Comparison of ENCODE assay signal across 1 cellular context in the genomic region with DNA sequence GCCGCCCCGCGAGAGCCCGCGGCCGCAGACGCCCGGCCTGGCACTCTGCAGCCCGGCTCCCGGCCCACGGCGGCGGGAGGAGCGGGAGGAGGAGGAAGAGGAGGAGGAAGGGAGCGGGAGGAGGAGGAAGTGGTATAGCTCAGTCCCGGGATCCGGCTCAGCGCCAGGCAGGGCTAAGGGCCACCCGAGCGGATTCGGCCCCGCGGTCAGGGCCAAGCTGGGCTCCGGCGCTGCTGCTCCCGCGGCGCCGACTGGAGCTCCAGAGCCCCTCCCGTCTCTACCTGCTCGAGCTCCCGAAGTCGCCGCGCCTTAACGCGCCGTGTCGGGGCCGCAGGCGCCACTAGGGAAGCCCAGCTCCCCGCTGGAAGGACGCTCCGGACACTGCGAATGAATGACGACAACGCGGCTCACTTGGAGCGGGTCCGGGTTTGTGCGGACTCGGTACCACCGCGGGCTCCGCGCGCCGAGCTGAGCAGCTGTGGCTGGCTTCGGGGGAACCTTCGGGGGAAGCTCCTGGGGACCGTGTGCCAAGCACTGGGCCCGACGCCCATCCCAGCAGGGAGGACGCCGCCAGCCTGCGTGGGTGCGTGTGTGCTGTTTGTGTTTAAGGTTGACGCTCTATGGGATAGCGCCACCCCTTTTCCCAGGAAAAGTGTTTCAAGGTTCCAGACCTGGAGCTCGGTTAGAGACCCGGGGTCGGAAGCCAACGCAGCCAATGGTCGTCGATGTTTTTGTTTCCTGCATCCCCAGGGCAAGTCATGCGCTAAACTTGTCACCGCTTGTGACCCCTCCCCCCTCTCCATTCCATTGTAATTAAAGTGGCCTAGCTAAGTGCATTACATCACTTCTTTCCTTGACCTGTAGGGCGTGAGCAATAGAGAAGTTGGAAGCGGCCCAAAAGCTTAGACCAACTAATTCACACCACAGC.
TF ChIP-seq lines count a peak whose summit lies in the region.

A gene (minus strand): TSS at position 94 of the 928 bp plus-strand sequence. CDS start 340 bp downstream, outside the sequence.

TF ChIP-seq in HepG2, 621 proteins besides CTCF, POLR2A, EP300 and RAD21 (continued from another document and continues in another):
- TF ChIP-seq ZBTB3 (CRISPR knock-in tag; IDR thresholded peaks at IDR 0.05; ENCODE audit: borderline replicate concordance, low read depth) (no peak), ZNF331 (CRISPR knock-in tag; IDR thresholded peaks at IDR 0.05) (peak; percentile 68; the same call in 1 of the 2 replicates), SCMH1 (CRISPR knock-in tag; IDR thresholded peaks at IDR 0.05; ENCODE audit: borderline replicate concordance) (peak; percentile 63; the same call in 1 of the 2 replicates), ZNF788 (CRISPR knock-in tag; IDR thresholded peaks at IDR 0.05; ENCODE audit: borderline replicate concordance) (peak; percentile 52; the same call in 1 of the 2 replicates), FOXC1 (CRISPR knock-in tag; IDR thresholded peaks at IDR 0.05; ENCODE audit: borderline replicate concordance) (peak; percentile 65; the same call in 1 of the 2 replicates), PCBP2 (optimal IDR thresholded peaks at IDR 0.05; ENCODE audit: low read depth, low read length, poor library complexity, severe bottlenecking) (no peak), HMGA1 (CRISPR knock-in tag; conservative IDR thresholded peaks at IDR 0.05) (no peak), MAZ (IDR thresholded peaks at IDR 0.05; ENCODE audit: borderline replicate concordance, low read depth, low read length) (no peak; the same call in 1 of the 2 replicates), MAZ (CRISPR knock-in tag; IDR thresholded peaks at IDR 0.05; ENCODE audit: low read depth) (peak; percentile 51; the same call in 1 of the 2 replicates), ATAD3A (CRISPR knock-in tag; IDR thresholded peaks at IDR 0.05) (no peak), ZNF260 (CRISPR knock-in tag; IDR thresholded peaks at IDR 0.05; ENCODE audit: borderline replicate concordance, low read depth) (no peak), FOXA1 (IDR thresholded peaks at IDR 0.05) (no peak), FOXA1 (CRISPR knock-in tag; IDR thresholded peaks at IDR 0.05) (peak; percentile 43; the same call in 1 of the 2 replicates), SAP130 (CRISPR knock-in tag; IDR thresholded peaks at IDR 0.05; ENCODE audit: low read depth) (peak; percentile 78), ZFP36 (IDR thresholded peaks at IDR 0.05; ENCODE audit: borderline replicate concordance, low read depth, low read length, partially characterized antibody) (no peak), SMARCE1 (IDR thresholded peaks at IDR 0.05; ENCODE audit: borderline replicate concordance) (no peak), POLR2AphosphoS5 (IDR thresholded peaks at IDR 0.05; ENCODE audit: low read depth, low read length) (peak; percentile 45; the same call in 1 of the 2 replicates), EEA1 (CRISPR knock-in tag; IDR thresholded peaks at IDR 0.05; ENCODE audit: borderline replicate concordance) (no peak), HMG20B (CRISPR knock-in tag; conservative IDR thresholded peaks at IDR 0.05) (0 out of 2 replicates have a peak, but pooled peaks have one; percentile 21), BCL6 (CRISPR knock-in tag; IDR thresholded peaks at IDR 0.05) (peak; percentile 58), MXI1 (IDR thresholded peaks at IDR 0.05; ENCODE audit: borderline replicate concordance, low read depth, low read length) (0 out of 3 replicates have a peak, but pooled peaks have one; percentile 27), KLF9 (CRISPR knock-in tag; IDR thresholded peaks at IDR 0.05; ENCODE audit: low read depth) (no peak), RCOR2 (CRISPR knock-in tag; IDR thresholded peaks at IDR 0.05) (no peak), ZNF629 (CRISPR knock-in tag; conservative IDR thresholded peaks at IDR 0.05) (no peak), NKX3-1 (CRISPR knock-in tag; IDR thresholded peaks at IDR 0.05) (0 out of 2 replicates have a peak, but pooled peaks have one; percentile 70), SOX13 (IDR thresholded peaks at IDR 0.05) (no peak), SOX13 (CRISPR knock-in tag; conservative IDR thresholded peaks at IDR 0.05 in 1 of 2, IDR thresholded peaks at IDR 0.05 in 1 of 2) (peak in 1 of 2 experiments; percentile 48; a peak in 1 of 4 replicates), ZNF468 (CRISPR knock-in tag; IDR thresholded peaks at IDR 0.05) (peak; percentile 65; the same call in 1 of the 2 replicates), BORCS8-MEF2B (CRISPR knock-in tag; IDR thresholded peaks at IDR 0.05) (0 out of 2 replicates have a peak, but pooled peaks have one; percentile 38), ZNF557 (CRISPR knock-in tag; IDR thresholded peaks at IDR 0.05) (no peak), NCOA1 (CRISPR knock-in tag; IDR thresholded peaks at IDR 0.05) (no peak), SP4 (CRISPR knock-in tag; IDR thresholded peaks at IDR 0.05) (0 out of 2 replicates have a peak, but pooled peaks have one; percentile 49), HCFC1 (IDR thresholded peaks at IDR 0.05; ENCODE audit: low read depth, low read length) (no peak), FOXP1 (IDR thresholded peaks at IDR 0.05) (no peak), FOXP1 (CRISPR knock-in tag; IDR thresholded peaks at IDR 0.05) (peak; percentile 62), KLF16 (CRISPR knock-in tag; IDR thresholded peaks at IDR 0.05) (peak in 1 of 2 experiments; percentile 56; a peak in 1 of 4 replicates), ZNF317 (CRISPR knock-in tag; IDR thresholded peaks at IDR 0.05) (no peak), ARID2 (CRISPR knock-in tag; IDR thresholded peaks at IDR 0.05; ENCODE audit: borderline replicate concordance) (no peak), TEAD2 (CRISPR knock-in tag; IDR thresholded peaks at IDR 0.05) (peak; percentile 43; the same call in 1 of the 2 replicates), FOXJ3 (CRISPR knock-in tag; IDR thresholded peaks at IDR 0.05; ENCODE audit: borderline replicate concordance) (peak; percentile 83; the same call in 1 of the 2 replicates), ZNF878 (CRISPR knock-in tag; IDR thresholded peaks at IDR 0.05) (0 out of 2 replicates have a peak, but pooled peaks have one; percentile 67)
- TF ChIP-seq, protein P1, sequence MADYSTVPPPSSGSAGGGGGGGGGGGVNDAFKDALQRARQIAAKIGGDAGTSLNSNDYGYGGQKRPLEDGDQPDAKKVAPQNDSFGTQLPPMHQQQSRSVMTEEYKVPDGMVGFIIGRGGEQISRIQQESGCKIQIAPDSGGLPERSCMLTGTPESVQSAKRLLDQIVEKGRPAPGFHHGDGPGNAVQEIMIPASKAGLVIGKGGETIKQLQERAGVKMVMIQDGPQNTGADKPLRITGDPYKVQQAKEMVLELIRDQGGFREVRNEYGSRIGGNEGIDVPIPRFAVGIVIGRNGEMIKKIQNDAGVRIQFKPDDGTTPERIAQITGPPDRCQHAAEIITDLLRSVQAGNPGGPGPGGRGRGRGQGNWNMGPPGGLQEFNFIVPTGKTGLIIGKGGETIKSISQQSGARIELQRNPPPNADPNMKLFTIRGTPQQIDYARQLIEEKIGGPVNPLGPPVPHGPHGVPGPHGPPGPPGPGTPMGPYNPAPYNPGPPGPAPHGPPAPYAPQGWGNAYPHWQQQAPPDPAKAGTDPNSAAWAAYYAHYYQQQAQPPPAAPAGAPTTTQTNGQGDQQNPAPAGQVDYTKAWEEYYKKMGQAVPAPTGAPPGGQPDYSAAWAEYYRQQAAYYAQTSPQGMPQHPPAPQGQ (CRISPR knock-in tag; IDR thresholded peaks at IDR 0.05; ENCODE audit: borderline replicate concordance), result no peak
- TF ChIP-seq, protein P2, sequence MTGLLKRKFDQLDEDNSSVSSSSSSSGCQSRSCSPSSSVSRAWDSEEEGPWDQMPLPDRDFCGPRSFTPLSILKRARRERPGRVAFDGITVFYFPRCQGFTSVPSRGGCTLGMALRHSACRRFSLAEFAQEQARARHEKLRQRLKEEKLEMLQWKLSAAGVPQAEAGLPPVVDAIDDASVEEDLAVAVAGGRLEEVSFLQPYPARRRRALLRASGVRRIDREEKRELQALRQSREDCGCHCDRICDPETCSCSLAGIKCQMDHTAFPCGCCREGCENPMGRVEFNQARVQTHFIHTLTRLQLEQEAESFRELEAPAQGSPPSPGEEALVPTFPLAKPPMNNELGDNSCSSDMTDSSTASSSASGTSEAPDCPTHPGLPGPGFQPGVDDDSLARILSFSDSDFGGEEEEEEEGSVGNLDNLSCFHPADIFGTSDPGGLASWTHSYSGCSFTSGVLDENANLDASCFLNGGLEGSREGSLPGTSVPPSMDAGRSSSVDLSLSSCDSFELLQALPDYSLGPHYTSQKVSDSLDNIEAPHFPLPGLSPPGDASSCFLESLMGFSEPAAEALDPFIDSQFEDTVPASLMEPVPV (CRISPR knock-in tag; IDR thresholded peaks at IDR 0.05), result peak; percentile 25; the same call in 1 of the 2 replicates
- TF ChIP-seq, protein P3, sequence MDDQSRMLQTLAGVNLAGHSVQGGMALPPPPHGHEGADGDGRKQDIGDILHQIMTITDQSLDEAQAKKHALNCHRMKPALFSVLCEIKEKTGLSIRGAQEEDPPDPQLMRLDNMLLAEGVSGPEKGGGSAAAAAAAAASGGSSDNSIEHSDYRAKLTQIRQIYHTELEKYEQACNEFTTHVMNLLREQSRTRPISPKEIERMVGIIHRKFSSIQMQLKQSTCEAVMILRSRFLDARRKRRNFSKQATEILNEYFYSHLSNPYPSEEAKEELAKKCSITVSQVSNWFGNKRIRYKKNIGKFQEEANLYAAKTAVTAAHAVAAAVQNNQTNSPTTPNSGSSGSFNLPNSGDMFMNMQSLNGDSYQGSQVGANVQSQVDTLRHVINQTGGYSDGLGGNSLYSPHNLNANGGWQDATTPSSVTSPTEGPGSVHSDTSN (CRISPR knock-in tag; IDR thresholded peaks at IDR 0.05; ENCODE audit: borderline replicate concordance), result no peak
- TF ChIP-seq, protein P4, sequence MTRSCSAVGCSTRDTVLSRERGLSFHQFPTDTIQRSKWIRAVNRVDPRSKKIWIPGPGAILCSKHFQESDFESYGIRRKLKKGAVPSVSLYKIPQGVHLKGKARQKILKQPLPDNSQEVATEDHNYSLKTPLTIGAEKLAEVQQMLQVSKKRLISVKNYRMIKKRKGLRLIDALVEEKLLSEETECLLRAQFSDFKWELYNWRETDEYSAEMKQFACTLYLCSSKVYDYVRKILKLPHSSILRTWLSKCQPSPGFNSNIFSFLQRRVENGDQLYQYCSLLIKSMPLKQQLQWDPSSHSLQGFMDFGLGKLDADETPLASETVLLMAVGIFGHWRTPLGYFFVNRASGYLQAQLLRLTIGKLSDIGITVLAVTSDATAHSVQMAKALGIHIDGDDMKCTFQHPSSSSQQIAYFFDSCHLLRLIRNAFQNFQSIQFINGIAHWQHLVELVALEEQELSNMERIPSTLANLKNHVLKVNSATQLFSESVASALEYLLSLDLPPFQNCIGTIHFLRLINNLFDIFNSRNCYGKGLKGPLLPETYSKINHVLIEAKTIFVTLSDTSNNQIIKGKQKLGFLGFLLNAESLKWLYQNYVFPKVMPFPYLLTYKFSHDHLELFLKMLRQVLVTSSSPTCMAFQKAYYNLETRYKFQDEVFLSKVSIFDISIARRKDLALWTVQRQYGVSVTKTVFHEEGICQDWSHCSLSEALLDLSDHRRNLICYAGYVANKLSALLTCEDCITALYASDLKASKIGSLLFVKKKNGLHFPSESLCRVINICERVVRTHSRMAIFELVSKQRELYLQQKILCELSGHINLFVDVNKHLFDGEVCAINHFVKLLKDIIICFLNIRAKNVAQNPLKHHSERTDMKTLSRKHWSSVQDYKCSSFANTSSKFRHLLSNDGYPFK (CRISPR knock-in tag; IDR thresholded peaks at IDR 0.05; ENCODE audit: borderline replicate concordance), result peak; percentile 73; the same call in 1 of the 2 replicates
- TF ChIP-seq, protein P5, sequence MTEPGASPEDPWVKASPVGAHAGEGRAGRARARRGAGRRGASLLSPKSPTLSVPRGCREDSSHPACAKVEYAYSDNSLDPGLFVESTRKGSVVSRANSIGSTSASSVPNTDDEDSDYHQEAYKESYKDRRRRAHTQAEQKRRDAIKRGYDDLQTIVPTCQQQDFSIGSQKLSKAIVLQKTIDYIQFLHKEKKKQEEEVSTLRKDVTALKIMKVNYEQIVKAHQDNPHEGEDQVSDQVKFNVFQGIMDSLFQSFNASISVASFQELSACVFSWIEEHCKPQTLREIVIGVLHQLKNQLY (CRISPR knock-in tag; IDR thresholded peaks at IDR 0.05), result 0 out of 2 replicates have a peak, but pooled peaks have one; percentile 16
- TF ChIP-seq, protein P6, sequence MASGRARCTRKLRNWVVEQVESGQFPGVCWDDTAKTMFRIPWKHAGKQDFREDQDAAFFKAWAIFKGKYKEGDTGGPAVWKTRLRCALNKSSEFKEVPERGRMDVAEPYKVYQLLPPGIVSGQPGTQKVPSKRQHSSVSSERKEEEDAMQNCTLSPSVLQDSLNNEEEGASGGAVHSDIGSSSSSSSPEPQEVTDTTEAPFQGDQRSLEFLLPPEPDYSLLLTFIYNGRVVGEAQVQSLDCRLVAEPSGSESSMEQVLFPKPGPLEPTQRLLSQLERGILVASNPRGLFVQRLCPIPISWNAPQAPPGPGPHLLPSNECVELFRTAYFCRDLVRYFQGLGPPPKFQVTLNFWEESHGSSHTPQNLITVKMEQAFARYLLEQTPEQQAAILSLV (CRISPR knock-in tag; IDR thresholded peaks at IDR 0.05; ENCODE audit: borderline replicate concordance), result peak; percentile 57; the same call in 1 of the 2 replicates
- TF ChIP-seq, protein P7, sequence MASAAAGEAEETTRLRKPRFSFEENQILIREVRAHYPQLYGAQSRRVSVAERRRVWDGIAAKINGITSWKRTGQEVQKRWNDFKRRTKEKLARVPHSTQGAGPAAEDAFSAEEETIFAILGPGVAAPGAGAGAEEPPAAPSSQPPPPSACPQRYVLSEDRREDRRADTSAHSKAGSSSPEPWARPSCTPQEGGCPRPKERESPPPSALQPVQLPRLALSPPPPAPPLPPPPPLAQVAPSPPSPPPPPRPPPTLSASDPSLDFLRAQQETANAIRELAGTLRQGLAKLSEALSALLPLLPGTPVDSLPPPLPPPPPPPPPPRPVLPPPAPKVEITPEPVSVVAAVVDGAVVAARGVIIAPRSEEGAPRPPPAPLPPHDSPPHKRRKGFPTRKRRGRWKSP (CRISPR knock-in tag; IDR thresholded peaks at IDR 0.05), result peak; percentile 84
- TF ChIP-seq, protein P8, sequence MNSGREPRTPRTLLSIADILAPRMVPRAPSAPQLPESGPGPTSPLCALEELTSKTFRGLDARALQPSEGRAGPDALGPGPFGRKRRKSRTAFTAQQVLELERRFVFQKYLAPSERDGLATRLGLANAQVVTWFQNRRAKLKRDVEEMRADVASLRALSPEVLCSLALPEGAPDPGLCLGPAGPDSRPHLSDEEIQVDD (CRISPR knock-in tag; IDR thresholded peaks at IDR 0.05; ENCODE audit: borderline replicate concordance), result peak; percentile 76; the same call in 1 of the 2 replicates
- TF ChIP-seq, protein P9, sequence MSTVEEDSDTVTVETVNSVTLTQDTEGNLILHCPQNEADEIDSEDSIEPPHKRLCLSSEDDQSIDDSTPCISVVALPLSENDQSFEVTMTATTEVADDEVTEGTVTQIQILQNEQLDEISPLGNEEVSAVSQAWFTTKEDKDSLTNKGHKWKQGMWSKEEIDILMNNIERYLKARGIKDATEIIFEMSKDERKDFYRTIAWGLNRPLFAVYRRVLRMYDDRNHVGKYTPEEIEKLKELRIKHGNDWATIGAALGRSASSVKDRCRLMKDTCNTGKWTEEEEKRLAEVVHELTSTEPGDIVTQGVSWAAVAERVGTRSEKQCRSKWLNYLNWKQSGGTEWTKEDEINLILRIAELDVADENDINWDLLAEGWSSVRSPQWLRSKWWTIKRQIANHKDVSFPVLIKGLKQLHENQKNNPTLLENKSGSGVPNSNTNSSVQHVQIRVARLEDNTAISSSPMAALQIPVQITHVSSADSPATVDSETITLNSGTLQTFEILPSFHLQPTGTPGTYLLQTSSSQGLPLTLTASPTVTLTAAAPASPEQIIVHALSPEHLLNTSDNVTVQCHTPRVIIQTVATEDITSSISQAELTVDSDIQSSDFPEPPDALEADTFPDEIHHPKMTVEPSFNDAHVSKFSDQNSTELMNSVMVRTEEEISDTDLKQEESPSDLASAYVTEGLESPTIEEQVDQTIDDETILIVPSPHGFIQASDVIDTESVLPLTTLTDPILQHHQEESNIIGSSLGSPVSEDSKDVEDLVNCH (CRISPR knock-in tag; IDR thresholded peaks at IDR 0.05), result no peak; the same call in 1 of the 2 replicates
